18 cellular contexts compared by ENCODE assay signal in the genomic region with DNA sequence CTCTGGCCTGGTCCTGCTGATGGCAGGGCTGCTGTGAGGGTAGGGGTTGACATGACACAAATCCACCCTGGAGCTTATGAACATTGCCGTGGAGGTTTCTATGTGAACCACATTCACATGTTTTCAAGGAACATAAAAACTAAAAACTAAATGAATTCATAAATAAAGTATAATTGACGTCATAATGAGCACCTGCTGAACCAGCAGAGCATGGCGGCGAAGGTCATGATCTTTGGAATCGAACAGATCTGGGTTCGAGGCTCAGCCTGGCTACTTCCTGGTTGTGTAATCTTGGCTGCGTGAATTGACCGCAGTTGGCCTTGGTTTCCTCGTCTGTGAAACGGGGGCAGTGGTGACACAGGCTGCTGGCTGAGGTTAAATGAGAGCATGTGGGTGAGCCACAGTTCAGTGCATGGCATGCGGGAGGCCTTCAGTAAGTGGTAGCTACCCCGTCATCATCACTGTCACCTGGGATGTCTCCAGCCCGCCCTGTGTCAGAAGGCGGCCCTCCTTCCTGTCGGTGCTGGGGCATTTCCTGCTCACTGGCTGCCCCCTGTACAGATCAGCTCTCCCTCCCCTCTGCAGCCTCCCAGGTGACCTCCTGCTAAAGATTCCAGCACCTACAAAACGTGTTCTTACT.
DNase-seq lines count a peak whose midpoint lies in the region; FAIRE-seq and TF ChIP-seq lines count a peak whose summit lies in the region.
"Had no signal": no experiment of that assay in that cellular context is flagged by ENCODE, and none has a peak within 500 bp of the region (broad histone marks: within the 10 kb centered on the region; RNA-seq: fewer than 3 reads in every experiment).

No MANE protein-coding gene starts in this region.

- no peaks in the 10 kb centered on the region for H3K27me3 Mint-ChIP-seq in endodermal cell (ENCODE audit: insufficient read depth)
- H3K27me3 Mint-ChIP-seq: CD4-positive, alpha-beta T cell had no signal

- peaks cover 0 to 8% (median 0%) of the 10 kb centered on the region in 11 experiments; a peak in 6 of 22 replicates for H3K9me3 ChIP-seq in BLaER1 treated with 17β-estradiol and CSF1 and Interleukin-3, amounts not matched to agents 10 nM and 100 nM (replicated peaks in 1 of 11)
- H3K9me3 ChIP-seq in Peyer's patch = no peaks in the 10 kb centered on the region
- no peaks in the 10 kb centered on the region for H3K9me3 ChIP-seq in endodermal cell (ENCODE audit: control insufficient read depth, low read length)
- H3K9me3 ChIP-seq in small intestine (ENCODE audit: control insufficient read depth, low read depth) = no peaks in the 10 kb centered on the region
- H3K9me3 ChIP-seq in stomach = no peaks in the 10 kb centered on the region
- no peaks in the 10 kb centered on the region for H3K9me3 ChIP-seq in uterus

- peaks cover 28 to 64% (median 52%) of the 10 kb centered on the region in 10 experiments for H3K4me1 ChIP-seq in BLaER1 treated with 17β-estradiol and CSF1 and Interleukin-3, amounts not matched to agents 10 nM and 100 nM
- H3K4me1 ChIP-seq in Peyer's patch = no peaks in the 10 kb centered on the region
- H3K4me1 ChIP-seq in endodermal cell (ENCODE audit: control insufficient read depth, insufficient read depth, low read length) = no peaks in the 10 kb centered on the region
- H3K4me1 ChIP-seq in small intestine (ENCODE audit: control insufficient read depth in 2 of 2, insufficient read depth in 1 of 2, low read depth in 1 of 2, low read length in 1 of 2) = no peaks in the 10 kb centered on the region
- H3K4me1 ChIP-seq in stomach = peaks cover 0 to under 1% (median 0%) of the 10 kb centered on the region in 4 donors
- H3K4me1 ChIP-seq in uterus = no peaks in the 10 kb centered on the region

- no peak overlapping the region for H3K9ac ChIP-seq in BLaER1 treated with 17β-estradiol and CSF1 and Interleukin-3, amounts not matched to agents 10 nM and 100 nM
- no peak overlapping the region for H3K9ac ChIP-seq in endodermal cell (ENCODE audit: extremely low read depth, low read length, poor library complexity, severe bottlenecking)
- H3K9ac ChIP-seq: GM23248 had no signal

- H3K27ac ChIP-seq in BLaER1 treated with 17β-estradiol and CSF1 and Interleukin-3, amounts not matched to agents 10 nM and 100 nM = no peak overlapping the region
- H3K27ac ChIP-seq in Peyer's patch = no peak overlapping the region
- no peak overlapping the region for H3K27ac ChIP-seq in endodermal cell (ENCODE audit: low read depth, low read length)
- H3K27ac ChIP-seq in small intestine (ENCODE audit: low read depth in 1 of 2, low read length in 1 of 2) = no peak overlapping the region
- H3K27ac ChIP-seq in stomach = no peak overlapping the region
- no peak overlapping the region for H3K27ac ChIP-seq in uterus
- H3K27ac ChIP-seq: GM23248 had no signal

- no peaks in the 10 kb centered on the region for H3K36me3 Mint-ChIP-seq in endodermal cell (ENCODE audit: low read depth)

- TF ChIP-seq CTCF in Peyer's patch (IDR thresholded peaks at IDR 0.05) (no peak), endodermal cell (conservative IDR thresholded peaks at IDR 0.05) (no peak), stomach (IDR thresholded peaks at IDR 0.05) (no peak), uterus (IDR thresholded peaks at IDR 0.05) (no peak)

- no peak overlapping the region for H3K4me3 ChIP-seq in BLaER1 treated with 17β-estradiol and CSF1 and Interleukin-3, amounts not matched to agents 10 nM and 100 nM
- H3K4me3 ChIP-seq in Peyer's patch = no peak overlapping the region
- no peak overlapping the region for H3K4me3 ChIP-seq in endodermal cell (ENCODE audit: low read length)
- H3K4me3 ChIP-seq in small intestine (ENCODE audit: low read depth in 1 of 2, low read length in 2 of 2) = no peak overlapping the region
- H3K4me3 ChIP-seq in stomach = no peak overlapping the region
- no peak overlapping the region for H3K4me3 ChIP-seq in uterus
- H3K4me3 ChIP-seq: GM23248 had no signal

- no peaks in the 10 kb centered on the region for H3K9me3 Mint-ChIP-seq in endodermal cell

- no peak for FAIRE-seq in small intestine (lab: Jason Lieb, UNC)
- FAIRE-seq: GM12892, GM19239, HTR-8/SVneo had no signal

- intact Hi-C loops in stomach (cut with DNase I; ENCODE audit: low total_unique reads) (no loop called here), uterus (cut with DNase I; ENCODE audit: low total_unique reads) (no loop called here)

- DNase-seq in Peyer's patch (peak in 2 of 3 donors; percentile 37 to 47), endodermal cell (peak; percentile 12), small intestine (peak; percentile 17), stomach (no peak), uterus (no peak), pons (ENCODE audit: low spot score) (no peak)
- DNase-seq: AML-193; CD4-positive, alpha-beta T cell; DMS79; GM23248; NCI-H1092 treated with DMSO at 0.1 percent for 48 hours; NCI-H1694 treated with DMSO at 0.1 percent for 48 hours; NCI-H82; Right ventricle myocardium superior had no signal

- H3K27me3 ChIP-seq in BLaER1 treated with 17β-estradiol and CSF1 and Interleukin-3, amounts not matched to agents 10 nM and 100 nM = peaks cover 0 to 32% (median 4%) of the 10 kb centered on the region in 11 experiments; a peak in 11 of 22 replicates
- H3K27me3 ChIP-seq in Peyer's patch (no peaks in the 10 kb centered on the region), endodermal cell (ENCODE audit: control insufficient read depth, insufficient read depth, low read length, poor library complexity, severe bottlenecking) (no peaks in the 10 kb centered on the region), small intestine (ENCODE audit: control insufficient read depth in 2 of 2, insufficient read depth in 2 of 2, low read length in 2 of 2) (no peaks in the 10 kb centered on the region), stomach (peaks cover 0 to 25% (median 0%) of the 10 kb centered on the region in 3 donors), uterus (no peaks in the 10 kb centered on the region)

- no peaks in the 10 kb centered on the region for H3K4me1 Mint-ChIP-seq in endodermal cell

- WGBS in endodermal cell (ENCODE audit: insufficient coverage in 1 of 2, insufficient read length in 1 of 2), 2 experiments = 92 to 94% methylated on average over 14 to 16 of the region's 16 CpGs
- 36 to 61% (median 48%) methylated on average over 16 of the region's 16 CpGs for WGBS in small intestine, 3 donors
- whole genome bisulfite sequencing in stomach, 5 donors = 82 to 88% (median 84%) methylated on average over 13 to 16 of the region's 16 CpGs

- H4K20me1 ChIP-seq in BLaER1 treated with 17β-estradiol and CSF1 and Interleukin-3, amounts not matched to agents 10 nM and 100 nM = peaks cover 0 to 31% (median 6%) of the 10 kb centered on the region in 11 experiments; a peak in 10 of 22 replicates

- no peaks in the 10 kb centered on the region for H3K36me3 ChIP-seq in BLaER1 treated with 17β-estradiol and CSF1 and Interleukin-3, amounts not matched to agents 10 nM and 100 nM
- H3K36me3 ChIP-seq in Peyer's patch (no peaks in the 10 kb centered on the region), endodermal cell (ENCODE audit: control insufficient read depth, insufficient read depth, low read length) (no peaks in the 10 kb centered on the region), small intestine (ENCODE audit: control insufficient read depth in 2 of 2, insufficient read depth in 2 of 2, low read length in 2 of 2) (no peaks in the 10 kb centered on the region), stomach (no peaks in the 10 kb centered on the region), uterus (no peaks in the 10 kb centered on the region)

- no peak overlapping the region for H3K4me3 Mint-ChIP-seq in endodermal cell
- H3K4me3 Mint-ChIP-seq: CD4-positive, alpha-beta T cell had no signal

- no peak overlapping the region for H3K27ac Mint-ChIP-seq in endodermal cell
- H3K27ac Mint-ChIP-seq: CD4-positive, alpha-beta T cell had no signal

- TF ChIP-seq EP300 in stomach (IDR thresholded peaks at IDR 0.05) = no peak

- H3K4me2 ChIP-seq in BLaER1 treated with 17β-estradiol and CSF1 and Interleukin-3, amounts not matched to agents 10 nM and 100 nM = peak overlapping the region; percentile 3 to 97 (median 56); a peak in 21 of 22 replicates

- TF ChIP-seq POLR2A in Peyer's patch (IDR thresholded peaks at IDR 0.05) (no peak), stomach (IDR thresholded peaks at IDR 0.05) (no peak), uterus (IDR thresholded peaks at IDR 0.05) (no peak)

Comparison
In these comparisons a context has a peak if more than half of its experiments do, and no peak if none do; other contexts are left out.
1. DNase-seq: peak in Peyer's patch (2 of 3), endodermal cell (single experiment) and small intestine (single experiment); none in stomach (single experiment), uterus (0 of 2) and pons (single experiment).